In genomic region chr10:77391605-77392235, GRCh38 we compare ENCODE assay signal across 8 cellular contexts.
DNase-seq lines count a peak whose midpoint lies in the region; ATAC-seq and TF ChIP-seq lines count a peak whose summit lies in the region.

No MANE protein-coding gene starts in this region.

- TF ChIP-seq CTCF in foreskin keratinocyte (conservative IDR thresholded peaks at IDR 0.05) = peak; percentile 82

- peaks cover 40% of the 10 kb centered on the region for H3K4me1 ChIP-seq in foreskin keratinocyte

- no peak overlapping the region for H3K27ac ChIP-seq in foreskin keratinocyte

- DNase-seq in activated T-cell treated with anti-CD3 and anti-CD28 coated beads for 48 hours (ENCODE audit: low read depth) = peak; percentile 15
- DNase-seq in activated T-cell treated with anti-CD3 and anti-CD28 coated beads for 4 hours = no peak
- DNase-seq in NCI-H1105 (lab: John Stamatoyannopoulos, UW) = peak; percentile 45
- DNase-seq in UCSD-AML1 (lab: John Stamatoyannopoulos, UW; ENCODE audit: unreplicated experiment) = peak; percentile 29
- peak; percentile 55 to 74 for DNase-seq in foreskin keratinocyte
- peak; percentile 44 for DNase-seq in non-pigmented ciliary epithelial cell (ENCODE audit: low read depth)
- no peak for DNase-seq in NCI-H187 treated with DMSO at 0.1 percent for 48 hours (lab: John Stamatoyannopoulos, UW)
- no peak for DNase-seq in stimulated activated naive CD4-positive, alpha-beta T cell treated with Interleukin-2 at 50 U/mL for 16 hours (lab: John Stamatoyannopoulos, UW)

- H3K27me3 ChIP-seq in foreskin keratinocyte = no peaks in the 10 kb centered on the region

- peak; percentile 15 for ATAC-seq in foreskin keratinocyte

Comparison
In these comparisons a context has a peak if more than half of its experiments do, and no peak if none do; other contexts are left out.
1. DNase-seq: peak in activated T-cell treated with anti-CD3 and anti-CD28 coated beads for 48 hours (single experiment), NCI-H1105 (single experiment), UCSD-AML1 (single experiment), foreskin keratinocyte (2 of 2) and non-pigmented ciliary epithelial cell (single experiment); none in activated T-cell treated with anti-CD3 and anti-CD28 coated beads for 4 hours (single experiment), NCI-H187 treated with DMSO at 0.1 percent for 48 hours (single experiment) and stimulated activated naive CD4-positive, alpha-beta T cell treated with Interleukin-2 at 50 U/mL for 16 hours (single experiment).